ENCODE assay signal across 2 cellular contexts in the genomic region with DNA sequence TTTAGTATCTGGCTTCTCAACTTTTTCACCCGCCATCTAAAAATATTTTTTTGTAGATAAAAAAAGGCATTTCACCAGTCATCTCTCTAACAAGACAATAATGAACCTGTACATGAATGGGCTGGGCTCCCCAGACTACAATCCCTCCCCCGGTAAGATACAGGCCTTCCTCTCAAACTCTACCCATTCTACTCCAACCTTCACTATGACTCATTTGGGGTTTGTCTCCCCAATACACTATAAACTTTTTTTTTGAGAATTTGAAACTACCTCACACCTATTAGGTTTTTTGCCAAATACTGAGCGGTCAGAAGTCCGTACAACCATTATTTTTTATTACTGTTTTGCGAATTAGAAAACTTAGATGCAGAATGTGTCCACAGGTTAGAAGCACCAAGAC.
TF ChIP-seq lines count a peak whose summit lies in the region.

No MANE protein-coding gene starts in this region.

TF ChIP-seq in SK-N-SH, 30 proteins besides CTCF, POLR2A, EP300 and RAD21 (continued from another document):
- TF ChIP-seq, protein P1, sequence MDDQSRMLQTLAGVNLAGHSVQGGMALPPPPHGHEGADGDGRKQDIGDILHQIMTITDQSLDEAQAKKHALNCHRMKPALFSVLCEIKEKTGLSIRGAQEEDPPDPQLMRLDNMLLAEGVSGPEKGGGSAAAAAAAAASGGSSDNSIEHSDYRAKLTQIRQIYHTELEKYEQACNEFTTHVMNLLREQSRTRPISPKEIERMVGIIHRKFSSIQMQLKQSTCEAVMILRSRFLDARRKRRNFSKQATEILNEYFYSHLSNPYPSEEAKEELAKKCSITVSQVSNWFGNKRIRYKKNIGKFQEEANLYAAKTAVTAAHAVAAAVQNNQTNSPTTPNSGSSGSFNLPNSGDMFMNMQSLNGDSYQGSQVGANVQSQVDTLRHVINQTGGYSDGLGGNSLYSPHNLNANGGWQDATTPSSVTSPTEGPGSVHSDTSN (IDR thresholded peaks at IDR 0.05), result no peak
- TF ChIP-seq RFX5 (IDR thresholded peaks at IDR 0.05; ENCODE audit: low read length), result no peak
- no peak for TF ChIP-seq YY1 (IDR thresholded peaks at IDR 0.05; ENCODE audit: low read depth)
- TF ChIP-seq, protein P2, sequence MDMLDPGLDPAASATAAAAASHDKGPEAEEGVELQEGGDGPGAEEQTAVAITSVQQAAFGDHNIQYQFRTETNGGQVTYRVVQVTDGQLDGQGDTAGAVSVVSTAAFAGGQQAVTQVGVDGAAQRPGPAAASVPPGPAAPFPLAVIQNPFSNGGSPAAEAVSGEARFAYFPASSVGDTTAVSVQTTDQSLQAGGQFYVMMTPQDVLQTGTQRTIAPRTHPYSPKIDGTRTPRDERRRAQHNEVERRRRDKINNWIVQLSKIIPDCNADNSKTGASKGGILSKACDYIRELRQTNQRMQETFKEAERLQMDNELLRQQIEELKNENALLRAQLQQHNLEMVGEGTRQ (IDR thresholded peaks at IDR 0.05; ENCODE audit: borderline replicate concordance, low read depth, low read length), result no peak
- TF ChIP-seq NFIC (IDR thresholded peaks at IDR 0.05; ENCODE audit: borderline replicate concordance), result no peak
- TF ChIP-seq, protein P3, sequence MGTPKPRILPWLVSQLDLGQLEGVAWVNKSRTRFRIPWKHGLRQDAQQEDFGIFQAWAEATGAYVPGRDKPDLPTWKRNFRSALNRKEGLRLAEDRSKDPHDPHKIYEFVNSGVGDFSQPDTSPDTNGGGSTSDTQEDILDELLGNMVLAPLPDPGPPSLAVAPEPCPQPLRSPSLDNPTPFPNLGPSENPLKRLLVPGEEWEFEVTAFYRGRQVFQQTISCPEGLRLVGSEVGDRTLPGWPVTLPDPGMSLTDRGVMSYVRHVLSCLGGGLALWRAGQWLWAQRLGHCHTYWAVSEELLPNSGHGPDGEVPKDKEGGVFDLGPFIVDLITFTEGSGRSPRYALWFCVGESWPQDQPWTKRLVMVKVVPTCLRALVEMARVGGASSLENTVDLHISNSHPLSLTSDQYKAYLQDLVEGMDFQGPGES (IDR thresholded peaks at IDR 0.05; ENCODE audit: low read depth, low read length), result no peak

TF ChIP-seq in SK-N-SH treated with all-trans-retinoic acid at 6 μM for 48 hours, 23 proteins besides CTCF, POLR2A, EP300 and RAD21 (continued from another document):
- TF ChIP-seq, protein P4, sequence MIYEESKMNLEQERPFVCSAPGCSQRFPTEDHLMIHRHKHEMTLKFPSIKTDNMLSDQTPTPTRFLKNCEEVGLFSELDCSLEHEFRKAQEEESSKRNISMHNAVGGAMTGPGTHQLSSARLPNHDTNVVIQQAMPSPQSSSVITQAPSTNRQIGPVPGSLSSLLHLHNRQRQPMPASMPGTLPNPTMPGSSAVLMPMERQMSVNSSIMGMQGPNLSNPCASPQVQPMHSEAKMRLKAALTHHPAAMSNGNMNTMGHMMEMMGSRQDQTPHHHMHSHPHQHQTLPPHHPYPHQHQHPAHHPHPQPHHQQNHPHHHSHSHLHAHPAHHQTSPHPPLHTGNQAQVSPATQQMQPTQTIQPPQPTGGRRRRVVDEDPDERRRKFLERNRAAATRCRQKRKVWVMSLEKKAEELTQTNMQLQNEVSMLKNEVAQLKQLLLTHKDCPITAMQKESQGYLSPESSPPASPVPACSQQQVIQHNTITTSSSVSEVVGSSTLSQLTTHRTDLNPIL (CRISPR knock-in tag; IDR thresholded peaks at IDR 0.05; ENCODE audit: low read depth), result no peak
- TF ChIP-seq ZFP30 (CRISPR knock-in tag; IDR thresholded peaks at IDR 0.05), result no peak
